Comparison of ENCODE assay signal across 9 cellular contexts in genomic region chr5:149999359-149999758, GRCh38. TPM values are rescaled to one million over a fixed set of nuclear protein-coding genes. Genes with fewer than 3 reads are reported as not detected.
DNase-seq lines count a peak whose midpoint lies in the region; ATAC-seq and TF ChIP-seq lines count a peak whose summit lies in the region.
"Had no signal": no experiment of that assay in that cellular context is flagged by ENCODE, and none has a peak within 500 bp of the region (broad histone marks: within the 10 kb centered on the region; RNA-seq: fewer than 3 reads in every experiment).

No MANE protein-coding gene starts in this region.

- H3K27ac ChIP-seq in naive thymus-derived CD4-positive, alpha-beta T cell (ENCODE audit: low read depth, low read length), result peak overlapping the region; percentile 80

- H3K4me3 ChIP-seq in BE2C (ENCODE audit: low read depth, low read length) (peak overlapping the region; percentile 99), cardiac fibroblast (replicated peaks in 1 of 2; ENCODE audit: low read depth in 2 of 2, low read length in 2 of 2) (peak overlapping the region; percentile 74 to 96)
- peak overlapping the region; percentile 91 for H3K4me3 ChIP-seq in Jurkat, Clone E6-1 (ENCODE audit: low read length)
- H3K4me3 ChIP-seq in naive thymus-derived CD4-positive, alpha-beta T cell (ENCODE audit: low read length), result no peak overlapping the region

- intact Hi-C loops in naive thymus-derived CD4-positive, alpha-beta T cell (cut with micrococcal nuclease), result no loop called here

- H3K4me1 Mint-ChIP-seq in naive thymus-derived CD4-positive, alpha-beta T cell, result peaks cover 30 to 48% (median 39%) of the 10 kb centered on the region in 7 donors

- no peak for ATAC-seq in naive thymus-derived CD4-positive, alpha-beta T cell

- H3K27me3 ChIP-seq in BE2C, result no peaks in the 10 kb centered on the region
- no peaks in the 10 kb centered on the region for H3K27me3 ChIP-seq in naive thymus-derived CD4-positive, alpha-beta T cell (ENCODE audit: control insufficient read depth in 2 of 2, insufficient read depth in 2 of 2, low read length in 2 of 2)

- POLR2A ChIA-PET in naive thymus-derived CD4-positive, alpha-beta T cell (lab: Charles Lee), result interaction anchor here (1.0 to 1.1 kb wide), 2 partner anchors 24 to 39 kb away, joined by 3 read pairs; partner anchors contain the start of gene SLC26A2
- POLR2A ChIA-PET in GM10248 (lab: Yijun Ruan, JAX), result interaction anchor here (0.5 to 2.0 kb wide), 3 partner anchors 9 to 494 kb away, joined by 3 to 11 read pairs (median 4); partner anchors contain the start of gene SLC26A2

- no peaks in the 10 kb centered on the region for H3K27me3 Mint-ChIP-seq in naive thymus-derived CD4-positive, alpha-beta T cell

- H3K27ac Mint-ChIP-seq in naive thymus-derived CD4-positive, alpha-beta T cell, result peak overlapping the region; percentile 75 to 95 (median 93)

- H3K4me3 Mint-ChIP-seq in naive thymus-derived CD4-positive, alpha-beta T cell, result peak overlapping the region; percentile 85 to 98 (median 93)

- TF ChIP-seq CTCF in BE2C (IDR thresholded peaks at IDR 0.05; ENCODE audit: low read depth, low read length), result no peak
- TF ChIP-seq CTCF in cardiac fibroblast (IDR thresholded peaks at IDR 0.05; ENCODE audit: low read depth, low read length), result no peak
- TF ChIP-seq CTCF in GM10248 (IDR thresholded peaks at IDR 0.05; ENCODE audit: control extremely low read depth, extremely low read depth, low read depth, missing control alignments), result no peak

- CTCF ChIA-PET in naive thymus-derived CD4-positive, alpha-beta T cell (lab: Charles Lee), result interaction anchor here (1.1 kb wide), 1 partner anchor 147 kb away, joined by 3 read pairs; no protein-coding TSS in a partner anchor
- CTCF ChIA-PET in GM10248 (lab: Yijun Ruan, JAX), result interaction anchor here (1.0 to 3.2 kb wide), 6 partner anchors 9 to 381 kb away, joined by 3 to 25 read pairs (median 5); no protein-coding TSS in a partner anchor

- no peaks in the 10 kb centered on the region for H3K9me3 ChIP-seq in BE2C
- H3K9me3 ChIP-seq in naive thymus-derived CD4-positive, alpha-beta T cell (ENCODE audit: control insufficient read depth in 2 of 3, low read length in 3 of 3), result no peaks in the 10 kb centered on the region

- H3K4me1 ChIP-seq in BE2C, result peaks cover 15% of the 10 kb centered on the region
- H3K4me1 ChIP-seq in naive thymus-derived CD4-positive, alpha-beta T cell (ENCODE audit: control insufficient read depth in 2 of 2, insufficient read depth in 2 of 2, low read length in 2 of 2), result peaks cover 18 to 23% of the 10 kb centered on the region in 2 donors

- DNase-seq in BE2C (no peak), cardiac fibroblast (ENCODE audit: low read depth in 2 of 2) (no peak), GM10248 (ENCODE audit: extremely low spot score) (no peak), NCI-H526 treated with DMSO at 0.1 percent for 48 hours (lab: John Stamatoyannopoulos, UW) (no peak), Ammon's horn (ENCODE audit: low spot score) (no peak)
- DNase-seq in Jurkat, Clone E6-1 (ENCODE audit: low read depth, low spot score), result no peak
- no peak for DNase-seq in naive thymus-derived CD4-positive, alpha-beta T cell
- DNase-seq in NK-92 treated with Interleukin-12 subunit alpha and Interleukin-12 subunit beta, amount 100 ng/mL, for 24 hours (lab: John Stamatoyannopoulos, UW), result no peak
- DNase-seq: NCI-H2081 treated with DMSO at 0.1 percent for 48 hours had no signal

- H3K36me3 ChIP-seq in BE2C, result peaks cover 7% of the 10 kb centered on the region
- H3K36me3 ChIP-seq in naive thymus-derived CD4-positive, alpha-beta T cell (ENCODE audit: control insufficient read depth in 2 of 3, insufficient read depth in 3 of 3, low read length in 3 of 3), result peaks cover 0 to 24% (median 0%) of the 10 kb centered on the region in 3 experiments

- peaks cover 5 to 19% (median 15%) of the 10 kb centered on the region in 5 donors for H3K36me3 Mint-ChIP-seq in naive thymus-derived CD4-positive, alpha-beta T cell

- H3K9me3 Mint-ChIP-seq in naive thymus-derived CD4-positive, alpha-beta T cell, result no peaks in the 10 kb centered on the region

RNA-seq across cellular contexts. Expression of gene TIGD6, which starts 1.1 kb away (rescaled TPM):
- polyA plus RNA-seq in BE2C (2012; ENCODE audit: insufficient read depth, insufficient read length, low read depth), result 6.6 TPM
- polyA plus RNA-seq in Jurkat, Clone E6-1 (2012; ENCODE audit: insufficient read depth, insufficient read length), result 5.3 TPM
- 1 to 10 TPM; 2.3 to 7.4 (median 2.8) TPM for total RNA-seq in naive thymus-derived CD4-positive, alpha-beta T cell
- 1 to 10 TPM; 4.1 to 5.5 TPM for polyA plus RNA-seq in naive thymus-derived CD4-positive, alpha-beta T cell

RNA-seq across cellular contexts. Expression of gene HMGXB3, which starts 1.2 kb away (rescaled TPM):
- polyA plus RNA-seq in BE2C (2012; ENCODE audit: insufficient read depth, insufficient read length, low read depth), result 57.6 TPM
- polyA plus RNA-seq in Jurkat, Clone E6-1 (2012; ENCODE audit: insufficient read depth, insufficient read length), result 28.7 TPM
- total RNA-seq in naive thymus-derived CD4-positive, alpha-beta T cell, result 10 to 100 TPM; 27.2 to 40.6 (median 34.5) TPM
- polyA plus RNA-seq in naive thymus-derived CD4-positive, alpha-beta T cell, result 10 to 100 TPM in 1 of 2 donors, 1 to 10 TPM in 1; 8.2 to 12.6 TPM

RNA-seq across cellular contexts. Expression of gene SLC26A2, which starts 38.8 kb away (rescaled TPM):
- 4.6 TPM for polyA plus RNA-seq in BE2C (2012; ENCODE audit: insufficient read depth, insufficient read length, low read depth)
- 4.3 TPM for polyA plus RNA-seq in Jurkat, Clone E6-1 (2012; ENCODE audit: insufficient read depth, insufficient read length)
- 10 to 100 TPM in 2 of 5 experiments, 1 to 10 TPM in 3; 5.2 to 16.5 (median 9.6) TPM for total RNA-seq in naive thymus-derived CD4-positive, alpha-beta T cell
- 1 to 10 TPM; 3.2 to 3.9 TPM for polyA plus RNA-seq in naive thymus-derived CD4-positive, alpha-beta T cell

RNA-seq across cellular contexts. Expression of gene PDE6A, which starts 54.8 kb away (rescaled TPM):
- polyA plus RNA-seq in BE2C (2012; ENCODE audit: insufficient read depth, insufficient read length, low read depth), result 0.11 TPM
- polyA plus RNA-seq in Jurkat, Clone E6-1 (2012; ENCODE audit: insufficient read depth, insufficient read length), result not detected
- total RNA-seq in naive thymus-derived CD4-positive, alpha-beta T cell, result not detected
- polyA plus RNA-seq in naive thymus-derived CD4-positive, alpha-beta T cell, result under 1 TPM in 1 of 2 donors, not detected in 1; 0.11 TPM
